In the genomic region with DNA sequence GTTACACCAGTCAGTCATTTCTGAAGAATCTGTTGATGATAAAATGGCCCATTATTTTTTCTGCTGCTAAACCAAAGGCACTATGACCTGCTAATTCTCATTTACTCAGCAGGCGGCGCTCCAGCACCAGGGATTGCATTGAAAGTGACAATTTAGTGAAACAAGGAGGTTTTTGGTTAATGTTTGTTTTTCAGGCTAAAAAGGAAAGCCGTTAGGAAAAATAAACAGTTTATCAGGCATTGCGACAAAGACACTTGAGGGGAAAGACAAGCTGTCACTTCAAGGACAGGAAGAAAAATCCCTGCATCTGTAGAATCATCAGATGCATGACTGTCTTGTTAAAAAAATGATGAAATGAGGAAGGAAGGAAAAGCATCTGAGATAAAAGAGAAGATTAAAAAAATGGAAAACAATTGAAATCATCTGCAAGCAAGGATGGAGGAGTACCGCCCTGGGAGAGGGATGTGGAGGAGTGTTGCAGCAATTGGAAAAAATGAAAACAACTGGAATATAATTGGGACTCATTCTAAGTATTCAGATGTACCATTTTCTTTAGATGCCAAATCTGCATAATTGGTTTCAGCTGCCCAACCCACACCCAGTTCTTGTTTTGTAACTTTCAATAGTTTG, we compare ENCODE assay signal across 8 cellular contexts. TPM values are rescaled to one million over a fixed set of nuclear protein-coding genes. Genes with fewer than 3 reads are reported as not detected.
A peak's percentile ranks its signal among the peaks of the same experiment; 100 is the strongest.
DNase-seq lines count a peak whose midpoint lies in the region; ATAC-seq, FAIRE-seq and TF ChIP-seq lines count a peak whose summit lies in the region.

No MANE protein-coding gene starts in this region.

- intact Hi-C loops in K562 (cut with micrococcal nuclease) = loop anchor here (1.0 to 10.0 kb wide), 5 partner anchors 72 to 684 kb away; partner anchors contain the start of gene THRB

- TF ChIP-seq POLR2A in A549 (IDR thresholded peaks at IDR 0.05; ENCODE audit: low read length) = no peak
- TF ChIP-seq POLR2A in K562 (conservative IDR thresholded peaks at IDR 0.05) = no peak

- no peaks in the 10 kb centered on the region for H3K9me3 Mint-ChIP-seq in activated T-helper 17 cell treated with anti-CD3 and anti-CD28 coated beads, Interleukin-2, amount 50 U/mL, for 72 hours

- H2AFZ ChIP-seq in K562 (ENCODE audit: low read depth, low read length) = no peak overlapping the region

- no peaks in the 10 kb centered on the region for H3K36me3 ChIP-seq in K562 (ENCODE audit: control insufficient read depth, insufficient read depth, low read length)

- in situ Hi-C loops in KBM-7 (cut with MboI; ENCODE audit: low pct_unique_long_range_greater_than_20kb, low sequenced_read_pairs) (no loop called here), K562 (cut with MboI) (loop anchor here (10.0 kb wide), 1 partner anchor 246 kb away; no protein-coding TSS in a partner anchor)

- H3K4me3 Mint-ChIP-seq in T-helper 17 cell = no peak overlapping the region
- H3K4me3 Mint-ChIP-seq in activated T-helper 17 cell treated with anti-CD3 and anti-CD28 coated beads, Interleukin-2, amount 50 U/mL, for 72 hours = no peak overlapping the region

- TF ChIP-seq RAD21 in A549 (conservative IDR thresholded peaks at IDR 0.05 in 1 of 2, IDR thresholded peaks at IDR 0.05 in 1 of 2) (peak; percentile 99 to 100), K562 (CRISPR knock-in tag; conservative IDR thresholded peaks at IDR 0.05 in 1 of 2, IDR thresholded peaks at IDR 0.05 in 1 of 2) (peak; percentile 99)

- CTCF ChIA-PET in A549 (lab: Yijun Ruan, JAX) = interaction anchor here (0.7 to 5.1 kb wide), 34 partner anchors 8 to 689 kb away, joined by 3 to 44 read pairs (median 5); no protein-coding TSS in a partner anchor
- CTCF ChIA-PET in K562 (lab: Yijun Ruan, JAX; ENCODE audit: low intra/inter-chr PET ratio) = interaction anchor here (0.6 to 2.4 kb wide), 7 partner anchors 111 to 1315 kb away, joined by 3 to 22 read pairs (median 5); no protein-coding TSS in a partner anchor

- H3K9ac ChIP-seq in K562 (ENCODE audit: insufficient read depth in 1 of 2, low read depth in 2 of 2, low read length in 2 of 2) = no peak overlapping the region

- H3K4me3 ChIP-seq in A549 (no peak overlapping the region), K562 (no peak overlapping the region)

- H3K4me1 Mint-ChIP-seq in T-helper 17 cell = peaks cover 4% of the 10 kb centered on the region
- peaks cover 5% of the 10 kb centered on the region for H3K4me1 Mint-ChIP-seq in activated T-helper 17 cell treated with anti-CD3 and anti-CD28 coated beads, Interleukin-2, amount 50 U/mL, for 72 hours

- peaks cover 4 to 11% of the 10 kb centered on the region in 2 experiments; a peak in 3 of 5 replicates for H3K27me3 ChIP-seq in K562 (ENCODE audit: control insufficient read depth in 2 of 2, insufficient read depth in 2 of 2, low read length in 2 of 2)

- H3K4me2 ChIP-seq in A549 (peak overlapping the region; percentile 61; the same call in 2 of the 3 replicates), K562 (ENCODE audit: insufficient read depth, low read length) (no peak overlapping the region)

- no peak for TF ChIP-seq EP300 in A549 (IDR thresholded peaks at IDR 0.05)
- no peak for TF ChIP-seq EP300 in K562 (IDR thresholded peaks at IDR 0.05; ENCODE audit: low read length)

- peak in 1 of 2 experiments; percentile 73; a peak in 4 of 6 replicates for ATAC-seq in A549
- no peak for ATAC-seq in T-helper 17 cell
- peak; percentile 73 for ATAC-seq in K562
- ATAC-seq in activated T-helper 17 cell treated with anti-CD3 and anti-CD28 coated beads, Interleukin-2, amount 50 U/mL, for 72 hours (replicated peaks) = no peak

- FAIRE-seq in A549 (lab: Jason Lieb, UNC) (peak; percentile 84), K562 (lab: Jason Lieb, UNC) (peak; percentile 94)

- H3K9me3 ChIP-seq in A549 (no peaks in the 10 kb centered on the region), T-helper 17 cell (ENCODE audit: control insufficient read depth, low read length, poor library complexity, severe bottlenecking) (no peaks in the 10 kb centered on the region), K562 (replicated peaks; ENCODE audit: control insufficient read depth, insufficient read depth, low read depth, low read length) (no peaks in the 10 kb centered on the region)

- DNase-seq in A549 (ENCODE audit: low read depth in 1 of 2, low spot score in 1 of 2) (peak; percentile 35 to 56), KBM-7 (peak; percentile 78), T-helper 17 cell (peak; percentile 31 to 54 (median 31)), K562 (ENCODE audit: extremely low read depth in 1 of 4, low spot score in 3 of 4) (peak; percentile 55 to 78 (median 58)), inferior parietal cortex (ENCODE audit: extremely low spot score) (peak; percentile 98)
- DNase-seq in stimulated activated CD4-positive, alpha-beta T cell treated with anti-CD3 and anti-CD28 coated beads, Interleukin-1b, Interleukin-23, amount 100 ng/mL, for 4 hours (ENCODE audit: low read depth in 2 of 2) = peak; percentile 34 to 59

- no TSS peak for BruUV-seq in K562 (replicated peaks; lab: Mats Ljungman, UMichigan)

- peaks cover 5% of the 10 kb centered on the region for H3K27me3 Mint-ChIP-seq in T-helper 17 cell
- H3K27me3 Mint-ChIP-seq in activated T-helper 17 cell treated with anti-CD3 and anti-CD28 coated beads, Interleukin-2, amount 50 U/mL, for 72 hours = peaks cover 7% of the 10 kb centered on the region

- H3K27ac ChIP-seq in A549 (peak overlapping the region in 1 of 2 experiments; percentile 30; a peak in 1 of 6 replicates), K562 (ENCODE audit: extremely low read depth, low read depth, low read length) (no peak overlapping the region)

- no peak overlapping the region for H3K27ac Mint-ChIP-seq in T-helper 17 cell
- H3K27ac Mint-ChIP-seq in activated T-helper 17 cell treated with anti-CD3 and anti-CD28 coated beads, Interleukin-2, amount 50 U/mL, for 72 hours = no peak overlapping the region

- H3K9me1 ChIP-seq in K562 (ENCODE audit: control insufficient read depth, insufficient read depth, low read length) = no peaks in the 10 kb centered on the region

- H3K79me2 ChIP-seq in K562 (ENCODE audit: control insufficient read depth, insufficient read depth, low read length) = no peaks in the 10 kb centered on the region

- peak; percentile 99 for TF ChIP-seq CTCF in A549 (IDR thresholded peaks at IDR 0.05)
- peak; percentile 90 for TF ChIP-seq CTCF in GM12872 (IDR thresholded peaks at IDR 0.05; ENCODE audit: insufficient read depth, low read depth, low read length)
- TF ChIP-seq CTCF in K562 (IDR thresholded peaks at IDR 0.05 in 2 of 3, conservative IDR thresholded peaks at IDR 0.05 in 1 of 3; ENCODE audit: insufficient read depth in 2 of 3, low read depth in 1 of 3, low read length in 3 of 3) = peak; percentile 90 to 98 (median 96)

- POLR2A ChIA-PET in A549 (lab: Yijun Ruan, JAX) = no interaction called here
- POLR2A ChIA-PET in K562 (lab: Yijun Ruan, JAX) = no interaction called here

- WGBS in A549 (ENCODE audit: missing lambda C conversion rate) = 2% methylated on average over 5 of the region's 5 CpGs
- WGBS in K562 (ENCODE audit: insufficient coverage, low coverage, missing lambda C conversion rate) = 0% methylated on average over 5 of the region's 5 CpGs

- no peaks in the 10 kb centered on the region for H4K20me1 ChIP-seq in K562 (replicated peaks; ENCODE audit: control insufficient read depth, insufficient read depth, low read length)

- H3K4me1 ChIP-seq in A549 = 0 out of 3 replicates have a peak, but pooled peaks cover 4% of the 10 kb centered on the region
- no peaks in the 10 kb centered on the region for H3K4me1 ChIP-seq in K562 (replicated peaks in 1 of 2; ENCODE audit: control insufficient read depth in 2 of 2, insufficient read depth in 2 of 2, low read length in 2 of 2)

- no peaks in the 10 kb centered on the region for H3K36me3 Mint-ChIP-seq in T-helper 17 cell (ENCODE audit: low read depth)
- H3K36me3 Mint-ChIP-seq in activated T-helper 17 cell treated with anti-CD3 and anti-CD28 coated beads, Interleukin-2, amount 50 U/mL, for 72 hours (ENCODE audit: low read depth) = no peaks in the 10 kb centered on the region

TF ChIP-seq in A549, 52 proteins besides CTCF, POLR2A, EP300 and RAD21 (continues in another document):
- TF ChIP-seq SMC3 (IDR thresholded peaks at IDR 0.05) (peak; percentile 98), HOXA7 (CRISPR knock-in tag; IDR thresholded peaks at IDR 0.05) (no peak), NFE2L2 (conservative IDR thresholded peaks at IDR 0.05; ENCODE audit: low read length) (no peak)

TF ChIP-seq in K562, 482 proteins besides CTCF, POLR2A, EP300 and RAD21 (continues in another document):
- TF ChIP-seq SMAD4 (CRISPR knock-in tag; conservative IDR thresholded peaks at IDR 0.05) = 0 out of 2 replicates have a peak, but pooled peaks have one; percentile 16
- TF ChIP-seq JUND (IDR thresholded peaks at IDR 0.05; ENCODE audit: borderline replicate concordance, low read depth, low read length) = peak; percentile 52; the same call in 1 of the 2 replicates
- no peak for TF ChIP-seq JUND (tag; IDR thresholded peaks at IDR 0.05; ENCODE audit: borderline replicate concordance, low read depth, low read length)

RNA-seq across cellular contexts. Expression of gene NR1D2, which starts 54.0 kb away (rescaled TPM):
- polyA plus RNA-seq in A549 (2011; rRNA removed) = 18.5 and 18.6 TPM in 2 replicates
- 2.6 and 3.1 TPM in 2 replicates for polyA plus RNA-seq in A549 (2012; cell fraction: cytosol; rRNA removed)
- 1.2 and 1.9 TPM in 2 replicates for polyA plus RNA-seq in A549 (2012; cell fraction: nucleus; rRNA removed)
- 7.2 to 8.1 TPM (median 7.4 TPM) in 3 replicates for polyA plus RNA-seq in A549 (2017; fragmentation: RNase III; extraction: RNeasy Plus Mini Kit Qiagen cat#74134 plus additional on column Dnase treatment)
- polyA minus RNA-seq in A549 (2011; rRNA and poly(A)+ RNA removed) = 15.4 and 18.7 TPM in 2 replicates
- total RNA-seq in T-helper 17 cell = 100 to 1,000 TPM; 132 to 171 TPM
- total RNA-seq in K562 (2011; cell fraction: chromatin; rRNA removed; ENCODE audit: low replicate concordance) = 2.5 and 9.3 TPM in 2 replicates
- 1.5 and 1.7 TPM in 2 replicates for total RNA-seq in K562 (2011; cell fraction: nucleolus; rRNA removed)
- 2.7 and 3.3 TPM in 2 replicates for total RNA-seq in K562 (2011; cell fraction: nucleoplasm; rRNA removed)
- 2.6 and 2.9 TPM in 2 replicates for total RNA-seq in K562 (2014; rRNA removed)
- 4.8 and 5.7 TPM in 2 replicates for total RNA-seq in K562 (2014; rRNA removed; fragmentation: Illumina TruSeq; extraction: Trizol)
- total RNA-seq in K562 (2015; rRNA removed; fragmentation: Illumina TruSeq; extraction: Trizol) = 3.2 and 3.6 TPM in 2 replicates
- total RNA-seq in K562 (2021) = 4.2 and 5.5 TPM in 2 replicates
- 1.6 and 2.5 TPM in 2 replicates for polyA plus RNA-seq in K562 (2011; rRNA removed)
- polyA plus RNA-seq in K562 (2011; cell fraction: cytosol; rRNA removed) = 0.51 and 0.77 TPM in 2 replicates
- 0.67 and 1.1 TPM in 2 replicates for polyA plus RNA-seq in K562 (2011; cell fraction: nucleus; rRNA removed)
- polyA plus RNA-seq in K562 (2012) = 1.9 and 2.7 TPM in 2 replicates
- 3.2 and 3.3 TPM in 2 replicates for polyA plus RNA-seq in K562 (2014; fragmentation: Illumina TruSeq; extraction: Trizol)
- 1 to 10 TPM; 1.2 TPM for polyA plus RNA-seq in K562 (2014; fragmentation: Nextera tagmentation; extraction: Ambion mirVana)
- 1.3 and 2.2 TPM in 2 replicates for polyA plus RNA-seq in K562 (2014; rRNA removed)
- 11.3 and 12.5 TPM in 2 replicates for polyA minus RNA-seq in K562 (2011; rRNA and poly(A)+ RNA removed)
- 3.2 and 3.5 TPM in 2 replicates for polyA minus RNA-seq in K562 (2011; cell fraction: cytosol; rRNA and poly(A)+ RNA removed)
- 1.3 and 2.7 TPM in 2 replicates for polyA minus RNA-seq in K562 (2011; cell fraction: nucleus; rRNA and poly(A)+ RNA removed)
- 10 to 100 TPM; 10.6 to 15.9 TPM for total RNA-seq in activated T-helper 17 cell treated with anti-CD3 and anti-CD28 coated beads, Interleukin-2, amount 50 U/mL, for 72 hours

Comparison
In these comparisons a context has a peak if more than half of its experiments do, and no peak if none do; other contexts are left out.
1. DNase-seq: peak in every context shown above with its lines; median percentile 98 in inferior parietal cortex; 78 in KBM-7; 58 in K562; 46 in stimulated activated CD4-positive, alpha-beta T cell treated with anti-CD3 and anti-CD28 coated beads, Interleukin-1b, Interleukin-23, amount 100 ng/mL, for 4 hours; 46 in A549; 31 in T-helper 17 cell.
2. RNA of gene NR1D2, which starts 54.0 kb away (total RNA-seq): 132 to 171 TPM in T-helper 17 cell; 10.6 to 15.9 TPM in activated T-helper 17 cell treated with anti-CD3 and anti-CD28 coated beads, Interleukin-2, amount 50 U/mL, for 72 hours and 1.5 to 9.3 TPM in K562; every median in the first group is over 4 times any median in the second.
3. Of the 35 proteins assayed by ChIP-seq in both K562 and A549: peak only in K562: MAFK; only in A549: none; in both: CTCF, RAD21 and SMC3; in neither: 31.
4. Peak in every context shown above with its lines, with median percentiles within 50 percentile points of each other: CTCF ChIP-seq.